In genomic region chr9:131478421-131478868, GRCh38 we compare ENCODE assay signal across 8 cellular contexts. TPM values are rescaled to one million over a fixed set of nuclear protein-coding genes. Genes with fewer than 3 reads are reported as not detected.
A peak's percentile ranks its signal among the peaks of the same experiment; 100 is the strongest.
DNase-seq lines count a peak whose midpoint lies in the region; ATAC-seq lines count a peak whose summit lies in the region.

No MANE protein-coding gene starts in this region.

- DNase-seq in NCI-H524 (lab: John Stamatoyannopoulos, UW) (peak; percentile 58 to 60), NCI-H524 treated with DMSO at 0.1 percent for 48 hours (lab: John Stamatoyannopoulos, UW) (no peak), SK-N-DZ (ENCODE audit: low spot score) (peak; percentile 63), iPS DF 4.7 (ENCODE audit: extremely low read depth, low spot score) (peak; percentile 22), occipital lobe (lab: John Stamatoyannopoulos, UW) (no peak)
- peak; percentile 12 to 53 (median 46) for DNase-seq in stimulated activated CD4-positive, alpha-beta T cell treated with anti-CD3 and anti-CD28 coated beads, TNF-alpha, amount 100 ng/mL, for 24 hours (ENCODE audit: low read depth in 3 of 3)

- no peak for ATAC-seq in GM18867 (IDR thresholded peaks at IDR 0.05; ENCODE audit: unreplicated experiment)

- no peaks in the 10 kb centered on the region for H3K9me3 Mint-ChIP-seq in activated naive CD8-positive, alpha-beta T cell (ENCODE audit: low read depth)

- H3K4me3 Mint-ChIP-seq in activated naive CD8-positive, alpha-beta T cell, result no peak overlapping the region

- peak overlapping the region; percentile 34 for H3K27ac Mint-ChIP-seq in activated naive CD8-positive, alpha-beta T cell

- H3K27me3 Mint-ChIP-seq in activated naive CD8-positive, alpha-beta T cell, result no peaks in the 10 kb centered on the region

- peaks cover 8% of the 10 kb centered on the region for H3K4me1 Mint-ChIP-seq in activated naive CD8-positive, alpha-beta T cell (ENCODE audit: low read depth)

- peaks cover 2% of the 10 kb centered on the region for H3K36me3 Mint-ChIP-seq in activated naive CD8-positive, alpha-beta T cell

RNA-seq across cellular contexts. Expression of gene POMT1, which starts 24.3 kb away (rescaled TPM):
- 30.5 and 37.9 TPM in 2 replicates for polyA plus RNA-seq in SK-N-DZ (2014; cell fraction: cytosol; rRNA removed)
- polyA plus RNA-seq in SK-N-DZ (2014; cell fraction: nucleus; rRNA removed), result 194 and 219 TPM in 2 replicates
- total RNA-seq in occipital lobe, result 34.5 TPM

RNA-seq across cellular contexts. Expression of gene UCK1, which starts 52.6 kb away (rescaled TPM):
- 29.9 and 32.4 TPM in 2 replicates for polyA plus RNA-seq in SK-N-DZ (2014; cell fraction: cytosol; rRNA removed)
- 51.3 and 54.3 TPM in 2 replicates for polyA plus RNA-seq in SK-N-DZ (2014; cell fraction: nucleus; rRNA removed)
- total RNA-seq in occipital lobe, result 13.3 TPM

Comparison
In these comparisons a context has a peak if more than half of its experiments do, and no peak if none do; other contexts are left out.
1. DNase-seq: peak in NCI-H524 (2 of 2), SK-N-DZ (single experiment), iPS DF 4.7 (single experiment) and stimulated activated CD4-positive, alpha-beta T cell treated with anti-CD3 and anti-CD28 coated beads, TNF-alpha, amount 100 ng/mL, for 24 hours (3 of 3); none in NCI-H524 treated with DMSO at 0.1 percent for 48 hours (single experiment) and occipital lobe (single experiment).